8 cellular contexts compared by ENCODE assay signal in the genomic region with DNA sequence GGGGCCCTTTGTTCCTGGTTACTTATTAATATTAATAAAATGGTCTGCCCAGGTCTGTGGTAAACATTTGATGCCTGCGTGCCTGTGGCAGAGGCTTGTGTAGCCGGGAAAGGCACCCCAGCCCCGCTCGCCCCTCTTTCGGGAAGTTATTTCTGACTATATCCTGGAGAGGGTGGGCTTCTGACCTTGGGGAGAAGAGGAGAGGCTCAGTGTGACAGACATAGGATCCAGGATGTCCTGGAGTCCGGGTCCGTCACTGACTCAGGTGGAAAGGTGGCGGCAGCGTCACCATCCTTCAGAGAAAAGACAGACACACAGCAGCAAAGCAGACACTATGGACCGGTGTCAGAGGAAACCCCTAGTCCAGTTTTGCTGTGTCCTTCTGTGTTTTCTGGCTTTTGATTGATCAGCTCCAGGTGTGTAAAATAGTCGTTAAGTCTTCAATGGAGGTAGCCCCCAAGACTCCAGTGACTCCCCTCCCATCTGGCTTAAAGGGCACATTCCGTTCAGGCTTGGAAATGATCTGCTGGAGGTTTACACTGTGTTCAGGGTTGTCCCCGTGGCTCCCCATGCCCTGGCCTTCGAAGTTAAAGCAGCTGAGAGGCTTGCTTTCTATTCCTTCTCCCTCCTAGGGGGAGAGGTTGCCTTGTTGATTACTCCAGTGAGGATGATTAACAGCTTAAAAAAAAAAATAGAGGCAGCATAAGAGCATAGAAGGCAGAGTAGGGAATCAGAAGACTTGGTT.
DNase-seq lines count a peak whose midpoint lies in the region; ATAC-seq and TF ChIP-seq lines count a peak whose summit lies in the region.

No MANE protein-coding gene starts in this region.

- DNase-seq in smooth muscle cell (lab: John Stamatoyannopoulos, UW; ENCODE audit: unreplicated experiment) (no peak), COLO829 (ENCODE audit: low spot score) (no peak)
- DNase-seq in stimulated activated CD4-positive, alpha-beta T cell treated with anti-CD3 and anti-CD28 coated beads, Interleukin-4, amount 100 ng/mL, for 24 hours, result no peak

- peaks cover 34% of the 10 kb centered on the region for H3F3A ChIP-seq in smooth muscle cell (ENCODE audit: low read depth)

- ATAC-seq in HG02798 (IDR thresholded peaks at IDR 0.05; ENCODE audit: poor library complexity, unreplicated experiment) (peak; percentile 4), GM21723 (IDR thresholded peaks at IDR 0.05; ENCODE audit: unreplicated experiment) (no peak), GM19351 (IDR thresholded peaks at IDR 0.05; ENCODE audit: unreplicated experiment) (no peak)

- H3K4me1 ChIP-seq in iPS-20b (ENCODE audit: insufficient read depth, low read length) (peaks cover 48% of the 10 kb centered on the region; the same call in 1 of the 2 replicates), smooth muscle cell (ENCODE audit: low read depth) (peaks cover 52% of the 10 kb centered on the region)

- H3K27ac ChIP-seq in VCaP (peak overlapping the region; percentile 69), iPS-20b (ENCODE audit: low read length) (peak overlapping the region; percentile 48), smooth muscle cell (ENCODE audit: low read depth) (peak overlapping the region; percentile 100)

- no peak for TF ChIP-seq CTCF in VCaP (conservative IDR thresholded peaks at IDR 0.05)
- TF ChIP-seq CTCF in smooth muscle cell (IDR thresholded peaks at IDR 0.05; ENCODE audit: borderline replicate concordance, insufficient read depth, poor library complexity, severe bottlenecking), result no peak

- no peak overlapping the region for H2AFZ ChIP-seq in smooth muscle cell (ENCODE audit: low read depth)

- H3K36me3 ChIP-seq in iPS-20b (ENCODE audit: insufficient read depth, low read depth, low read length) (no peaks in the 10 kb centered on the region), smooth muscle cell (ENCODE audit: low read depth) (no peaks in the 10 kb centered on the region)

- no peaks in the 10 kb centered on the region for H4K20me1 ChIP-seq in smooth muscle cell (ENCODE audit: low read depth)

- H3K9ac ChIP-seq in iPS-20b (ENCODE audit: low read depth, low read length) (peak overlapping the region; percentile 27; the same call in 1 of the 2 replicates), smooth muscle cell (ENCODE audit: low read depth) (peak overlapping the region; percentile 98)

- no peaks in the 10 kb centered on the region for H3K79me2 ChIP-seq in smooth muscle cell (ENCODE audit: low read depth)

- H3K27me3 ChIP-seq in iPS-20b (ENCODE audit: insufficient read depth, low read length) (no peaks in the 10 kb centered on the region), smooth muscle cell (ENCODE audit: low read depth) (no peaks in the 10 kb centered on the region)

- 62% methylated on average over 14 of the region's 14 CpGs for WGBS in smooth muscle cell (ENCODE audit: low lambda C conversion rate)

- H3K9me3 ChIP-seq in iPS-20b (ENCODE audit: insufficient read depth, low read depth, low read length), result no peaks in the 10 kb centered on the region
- no peaks in the 10 kb centered on the region for H3K9me3 ChIP-seq in smooth muscle cell (replicated peaks; ENCODE audit: low read depth)

- peak overlapping the region; percentile 78 for H3K4me2 ChIP-seq in smooth muscle cell

- peak overlapping the region; percentile 73; the same call in 1 of the 2 replicates for H3K4me3 ChIP-seq in iPS-20b (ENCODE audit: low read length)
- H3K4me3 ChIP-seq in smooth muscle cell, result no peak overlapping the region

Comparison
In these comparisons a context has a peak if more than half of its experiments do, and no peak if none do; other contexts are left out.
1. H3K27ac ChIP-seq: peak in every context shown above with its lines; median percentile 100 in smooth muscle cell; 69 in VCaP; 48 in iPS-20b.